In the genomic region with DNA sequence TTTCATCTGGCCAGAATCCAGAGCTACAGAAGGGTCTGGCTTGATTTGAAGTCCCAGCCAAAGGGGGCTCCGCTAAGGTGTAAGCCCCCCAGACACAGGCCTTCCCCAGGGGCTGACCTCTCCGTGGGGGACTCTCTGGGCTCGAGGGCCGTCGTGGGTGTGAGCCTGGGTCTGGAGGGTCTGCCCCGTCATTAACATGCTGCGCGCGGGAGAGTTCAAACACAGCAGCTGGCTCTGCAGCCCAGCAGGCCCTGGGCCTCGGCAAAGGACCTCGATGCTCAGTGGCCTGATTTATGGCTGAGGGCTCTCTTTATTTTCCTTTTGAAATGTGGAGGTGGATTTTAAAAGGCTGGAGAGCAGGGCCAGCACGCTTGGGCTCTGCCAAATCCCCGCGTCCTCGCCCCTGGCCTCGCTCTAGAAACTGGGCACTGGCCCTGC, we compare ENCODE assay signal across 18 cellular contexts.
"Had no signal": no experiment of that assay in that cellular context is flagged by ENCODE, and none has a peak within 500 bp of the region (broad histone marks: within the 10 kb centered on the region; RNA-seq: fewer than 3 reads in every experiment).

No MANE protein-coding gene starts in this region.

- H3K4me3 Mint-ChIP-seq: activated B cell treated with CpG ODN at 0.5 μM for 24 hours; activated CD8-positive, alpha-beta T cell treated with anti-CD3 and anti-CD28 coated beads, Interleukin-2, amount 10 ng/mL, durations not matched to agents 7 days and 5 days; natural killer cell treated with Interleukin-12 subunit alpha and Interleukin-12 subunit beta and Interleukin-15 and Interleukin-18, amount 100 ng/mL, for 72 hours; stimulated activated naive B cell treated with anti-CD40 and anti-IgM and Interleukin-4, amounts not matched to agents 10 μg/mL and 1 μg/mL and 100 μg/mL, for 72 hours had no signal

- ATAC-seq: activated CD8-positive, alpha-beta T cell treated with anti-CD3 and anti-CD28 coated beads, Interleukin-2, amount 10 ng/mL, durations not matched to agents 7 days and 5 days; activated naive CD4-positive, alpha-beta T cell treated with anti-CD3 and anti-CD28 coated beads, Interleukin-2, amount 50 U/mL, for 72 hours; gastrocnemius medialis; left ventricle myocardium superior; natural killer cell treated with Interleukin-12 subunit alpha and Interleukin-12 subunit beta and Interleukin-15 and Interleukin-18, amount 100 ng/mL, for 72 hours; pancreas; stimulated activated naive B cell treated with anti-CD40 and anti-IgM and Interleukin-4, amounts not matched to agents 10 μg/mL and 1 μg/mL and 100 μg/mL, for 72 hours had no signal

- H3K27me3 ChIP-seq: pancreas, tibial artery, vagina had no signal

- H3K36me3 Mint-ChIP-seq: activated naive CD4-positive, alpha-beta T cell treated with anti-CD3 and anti-CD28 coated beads, Interleukin-2, amount 50 U/mL, for 72 hours; natural killer cell treated with Interleukin-12 subunit alpha and Interleukin-12 subunit beta and Interleukin-15 and Interleukin-18, amount 100 ng/mL, for 72 hours had no signal

- H3K9me3 Mint-ChIP-seq: activated B cell treated with CpG ODN at 0.5 μM for 24 hours; activated naive CD4-positive, alpha-beta T cell treated with anti-CD3 and anti-CD28 coated beads, Interleukin-2, amount 50 U/mL, for 72 hours; natural killer cell treated with Interleukin-12 subunit alpha and Interleukin-12 subunit beta and Interleukin-15 and Interleukin-18, amount 100 ng/mL, for 72 hours; stimulated activated naive B cell treated with anti-CD40 and anti-IgM and Interleukin-4, amounts not matched to agents 10 μg/mL and 1 μg/mL and 100 μg/mL, for 72 hours had no signal

- DNase-seq: activated B cell treated with CpG ODN at 0.5 μM for 24 hours; activated CD4-positive, alpha-beta T cell treated with anti-CD3 and anti-CD28 coated beads for 48 hours; activated CD8-positive, alpha-beta memory T cell treated with anti-CD3 and anti-CD28 coated beads, Interleukin-2, amount 50 U/mL, for 4 hours; activated CD8-positive, alpha-beta T cell treated with anti-CD3 and anti-CD28 coated beads, Interleukin-2, amount 10 ng/mL, durations not matched to agents 7 days and 5 days; activated effector memory CD4-positive, alpha-beta T cell treated with anti-CD3 and anti-CD28 coated beads, Interleukin-2, amount 50 U/mL, for 16 hours; activated T-cell treated with anti-CD3 and anti-CD28 coated beads, Interleukin-2, amount 50 U/mL, for 48 hours; erythroblast; gastrocnemius medialis; kidney; left ventricle myocardium superior; mesenchymal stem cell; pancreas; stimulated activated CD4-positive, alpha-beta T cell treated with anti-CD3 and anti-CD28 coated beads, Interleukin-2, amount 100 ng/mL, for 48 hours; stimulated activated naive B cell treated with anti-CD40 and anti-IgM and Interleukin-4, amounts not matched to agents 10 μg/mL and 1 μg/mL and 100 μg/mL, for 72 hours; tibial artery had no signal

- H3K27ac ChIP-seq: gastrocnemius medialis, pancreas, tibial artery, vagina had no signal

- H3K27ac Mint-ChIP-seq: activated B cell treated with CpG ODN at 0.5 μM for 24 hours; activated CD8-positive, alpha-beta T cell treated with anti-CD3 and anti-CD28 coated beads, Interleukin-2, amount 10 ng/mL, durations not matched to agents 7 days and 5 days; activated naive CD4-positive, alpha-beta T cell treated with anti-CD3 and anti-CD28 coated beads, Interleukin-2, amount 50 U/mL, for 72 hours; natural killer cell treated with Interleukin-12 subunit alpha and Interleukin-12 subunit beta and Interleukin-15 and Interleukin-18, amount 100 ng/mL, for 72 hours; stimulated activated naive B cell treated with anti-CD40 and anti-IgM and Interleukin-4, amounts not matched to agents 10 μg/mL and 1 μg/mL and 100 μg/mL, for 72 hours had no signal

- H3K27me3 Mint-ChIP-seq: activated B cell treated with CpG ODN at 0.5 μM for 24 hours; natural killer cell treated with Interleukin-12 subunit alpha and Interleukin-12 subunit beta and Interleukin-15 and Interleukin-18, amount 100 ng/mL, for 72 hours; stimulated activated naive B cell treated with anti-CD40 and anti-IgM and Interleukin-4, amounts not matched to agents 10 μg/mL and 1 μg/mL and 100 μg/mL, for 72 hours had no signal
